Comparison of ENCODE assay signal across 1 cellular context in the genomic region with DNA sequence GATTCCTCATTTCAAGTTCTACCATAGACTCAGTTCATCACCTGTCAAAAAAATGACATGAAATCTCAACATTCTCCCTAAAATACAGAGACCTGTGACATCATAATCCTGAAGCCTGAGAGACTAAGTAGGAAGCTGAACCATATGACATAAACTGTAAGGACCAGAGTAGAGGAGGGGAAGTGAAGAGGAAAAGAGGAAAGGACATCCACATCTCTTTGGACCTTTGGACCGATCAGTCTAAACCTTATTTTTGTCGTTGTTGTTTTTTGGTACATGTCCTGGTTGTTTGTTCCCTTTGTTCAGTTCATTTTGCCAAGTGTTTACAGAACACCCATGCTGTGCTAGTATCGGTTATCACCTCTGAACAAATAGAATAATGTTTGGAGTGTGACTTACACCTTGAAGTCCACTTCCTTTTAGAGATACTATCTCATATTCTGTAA.
TF ChIP-seq lines count a peak whose summit lies in the region.

No MANE protein-coding gene starts in this region.

TF ChIP-seq in SK-N-SH, 30 proteins besides CTCF, POLR2A, EP300 and RAD21 (continued from another document):
- TF ChIP-seq, protein P1, sequence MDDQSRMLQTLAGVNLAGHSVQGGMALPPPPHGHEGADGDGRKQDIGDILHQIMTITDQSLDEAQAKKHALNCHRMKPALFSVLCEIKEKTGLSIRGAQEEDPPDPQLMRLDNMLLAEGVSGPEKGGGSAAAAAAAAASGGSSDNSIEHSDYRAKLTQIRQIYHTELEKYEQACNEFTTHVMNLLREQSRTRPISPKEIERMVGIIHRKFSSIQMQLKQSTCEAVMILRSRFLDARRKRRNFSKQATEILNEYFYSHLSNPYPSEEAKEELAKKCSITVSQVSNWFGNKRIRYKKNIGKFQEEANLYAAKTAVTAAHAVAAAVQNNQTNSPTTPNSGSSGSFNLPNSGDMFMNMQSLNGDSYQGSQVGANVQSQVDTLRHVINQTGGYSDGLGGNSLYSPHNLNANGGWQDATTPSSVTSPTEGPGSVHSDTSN (IDR thresholded peaks at IDR 0.05), result no peak
- no peak for TF ChIP-seq JUND (IDR thresholded peaks at IDR 0.05)
- TF ChIP-seq MEF2A (IDR thresholded peaks at IDR 0.05; ENCODE audit: borderline replicate concordance, low read depth), result no peak
- no peak for TF ChIP-seq SMC3 (IDR thresholded peaks at IDR 0.05; ENCODE audit: low read depth, low read length)
- TF ChIP-seq YY1 (IDR thresholded peaks at IDR 0.05; ENCODE audit: low read depth), result no peak
- TF ChIP-seq, protein P2, sequence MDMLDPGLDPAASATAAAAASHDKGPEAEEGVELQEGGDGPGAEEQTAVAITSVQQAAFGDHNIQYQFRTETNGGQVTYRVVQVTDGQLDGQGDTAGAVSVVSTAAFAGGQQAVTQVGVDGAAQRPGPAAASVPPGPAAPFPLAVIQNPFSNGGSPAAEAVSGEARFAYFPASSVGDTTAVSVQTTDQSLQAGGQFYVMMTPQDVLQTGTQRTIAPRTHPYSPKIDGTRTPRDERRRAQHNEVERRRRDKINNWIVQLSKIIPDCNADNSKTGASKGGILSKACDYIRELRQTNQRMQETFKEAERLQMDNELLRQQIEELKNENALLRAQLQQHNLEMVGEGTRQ (IDR thresholded peaks at IDR 0.05; ENCODE audit: borderline replicate concordance, low read depth, low read length), result no peak
- no peak for TF ChIP-seq ELF1 (IDR thresholded peaks at IDR 0.05)
- no peak for TF ChIP-seq TAF1 (IDR thresholded peaks at IDR 0.05; ENCODE audit: borderline replicate concordance, low read depth, low read length)
- no peak for TF ChIP-seq FOSL2 (IDR thresholded peaks at IDR 0.05; ENCODE audit: borderline replicate concordance, low read depth)
